8 cellular contexts compared by ENCODE assay signal in genomic region chr11:116787786-116788486, GRCh38. TPM values are rescaled to one million over a fixed set of nuclear protein-coding genes. Genes with fewer than 3 reads are reported as not detected.
A peak's percentile ranks its signal among the peaks of the same experiment; 100 is the strongest.
DNase-seq lines count a peak whose midpoint lies in the region; ATAC-seq, FAIRE-seq and TF ChIP-seq lines count a peak whose summit lies in the region.

A gene with protein sequence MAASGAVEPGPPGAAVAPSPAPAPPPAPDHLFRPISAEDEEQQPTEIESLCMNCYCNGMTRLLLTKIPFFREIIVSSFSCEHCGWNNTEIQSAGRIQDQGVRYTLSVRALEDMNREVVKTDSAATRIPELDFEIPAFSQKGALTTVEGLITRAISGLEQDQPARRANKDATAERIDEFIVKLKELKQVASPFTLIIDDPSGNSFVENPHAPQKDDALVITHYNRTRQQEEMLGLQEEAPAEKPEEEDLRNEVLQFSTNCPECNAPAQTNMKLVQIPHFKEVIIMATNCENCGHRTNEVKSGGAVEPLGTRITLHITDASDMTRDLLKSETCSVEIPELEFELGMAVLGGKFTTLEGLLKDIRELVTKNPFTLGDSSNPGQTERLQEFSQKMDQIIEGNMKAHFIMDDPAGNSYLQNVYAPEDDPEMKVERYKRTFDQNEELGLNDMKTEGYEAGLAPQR (minus strand): TSS chr11:116788023. CDS start chr11:116787990, 33 bp downstream.

- DNase-seq in A549 (ENCODE audit: low read depth in 1 of 2, low spot score in 1 of 2) (peak; percentile 58 to 82), NCI-H2227 treated with DMSO at 0.1 percent for 48 hours (lab: John Stamatoyannopoulos, UW) (peak; percentile 72), islet precursor cell (peak; percentile 83)
- peak; percentile 86 for DNase-seq in central memory CD4-positive, alpha-beta T cell
- DNase-seq in stimulated activated CD4-positive, alpha-beta T cell treated with anti-CD3 and anti-CD28 coated beads, Interleukin-12 subunit alpha, Interleukin-12 subunit beta, amount 100 ng/mL, for 4 hours = peak; percentile 82

- TF ChIP-seq CTCF in A549 (IDR thresholded peaks at IDR 0.05) = no peak

- no peak for TF ChIP-seq RAD21 in A549 (conservative IDR thresholded peaks at IDR 0.05 in 1 of 2, IDR thresholded peaks at IDR 0.05 in 1 of 2)

- H3K27ac ChIP-seq in A549 = peak within 1 kb of the TSS; percentile 94 to 97

- peak; percentile 76 for TF ChIP-seq POLR2A in A549 (IDR thresholded peaks at IDR 0.05; ENCODE audit: low read length)

- POLR2A ChIA-PET in A549 (lab: Yijun Ruan, JAX) = interaction anchor here (0.6 to 1.3 kb wide), 6 partner anchors 13 to 356 kb away, joined by 3 to 6 read pairs (median 4); partner anchors contain the start of genes APOA4, BUD13, PAFAH1B2 and SIK3

- no peaks in the 10 kb centered on the region for H3K9me3 ChIP-seq in A549

- H3K4me3 ChIP-seq in A549 = peak within 1 kb of the TSS; percentile 94

- CTCF ChIA-PET in A549 (lab: Yijun Ruan, JAX) = interaction anchor here (0.5 to 8.8 kb wide), 6 partner anchors 10 to 350 kb away, joined by 3 to 114 read pairs (median 6); partner anchors contain the start of gene APOA1

- TF ChIP-seq EP300 in A549 (IDR thresholded peaks at IDR 0.05) = no peak

- FAIRE-seq in A549 (lab: Jason Lieb, UNC) = no peak

- peak within 1 kb of the TSS; percentile 77 for H3K4me2 ChIP-seq in A549

- 3% methylated on average over 13 of the region's 56 CpGs for WGBS in A549 (ENCODE audit: missing lambda C conversion rate)

- peaks cover 10% of the 10 kb centered on the region; the same call in 1 of the 3 replicates for H3K4me1 ChIP-seq in A549

- ATAC-seq in A549 (peak; percentile 85 to 89), GM18520 (IDR thresholded peaks at IDR 0.05; ENCODE audit: unreplicated experiment) (peak; percentile 64), HG03064 (IDR thresholded peaks at IDR 0.05; ENCODE audit: low read depth, unreplicated experiment) (peak; percentile 86)
- peak; percentile 86 to 87 for ATAC-seq in activated CD4-positive, CD25-positive, alpha-beta regulatory T cell treated with anti-CD3 and anti-CD28 coated beads, Interleukin-2, amount 50 U/mL, for 24 hours

TF ChIP-seq in A549, 52 proteins besides CTCF, POLR2A, EP300 and RAD21 (continues in another document):
- TF ChIP-seq KDM5A (IDR thresholded peaks at IDR 0.05) (0 out of 2 replicates have a peak, but pooled peaks have one; percentile 33), RNF2 (IDR thresholded peaks at IDR 0.05; ENCODE audit: borderline replicate concordance, low read depth) (no peak), RARB (CRISPR knock-in tag; IDR thresholded peaks at IDR 0.05) (no peak), GATA3 (IDR thresholded peaks at IDR 0.05; ENCODE audit: borderline replicate concordance) (no peak), POLR2AphosphoS2 (conservative IDR thresholded peaks at IDR 0.05; ENCODE audit: low read length) (no peak), E2F6 (IDR thresholded peaks at IDR 0.05; ENCODE audit: borderline replicate concordance, low read depth) (no peak; the same call in 1 of the 2 replicates), MYC (IDR thresholded peaks at IDR 0.05; ENCODE audit: borderline replicate concordance, low read length) (0 out of 2 replicates have a peak, but pooled peaks have one; percentile 62), ESRRA (IDR thresholded peaks at IDR 0.05; ENCODE audit: borderline replicate concordance, low read length) (no peak), BCL3 (IDR thresholded peaks at IDR 0.05) (peak; percentile 70; the same call in 2 of the 3 replicates), HES2 (IDR thresholded peaks at IDR 0.05) (no peak), ZNF302 (CRISPR knock-in tag; IDR thresholded peaks at IDR 0.05) (no peak), MAX (IDR thresholded peaks at IDR 0.05) (peak; percentile 56), FOSL2 (IDR thresholded peaks at IDR 0.05) (no peak), FOSL2 (CRISPR knock-in tag; IDR thresholded peaks at IDR 0.05) (no peak), JUN (IDR thresholded peaks at IDR 0.05) (peak; percentile 41 to 87; a peak in 3 of 5 replicates), KDM1A (IDR thresholded peaks at IDR 0.05; ENCODE audit: low read depth) (no peak), HEYL (CRISPR knock-in tag; IDR thresholded peaks at IDR 0.05) (no peak), PHF8 (IDR thresholded peaks at IDR 0.05; ENCODE audit: borderline replicate concordance, low read depth) (peak; percentile 91; the same call in 1 of the 2 replicates), SMC3 (IDR thresholded peaks at IDR 0.05) (no peak), REST (IDR thresholded peaks at IDR 0.05) (no peak), FOXS1 (CRISPR knock-in tag; IDR thresholded peaks at IDR 0.05) (no peak), MAFK (IDR thresholded peaks at IDR 0.05; ENCODE audit: partially characterized antibody) (no peak), FOSB (CRISPR knock-in tag; IDR thresholded peaks at IDR 0.05) (no peak), CHD2 (IDR thresholded peaks at IDR 0.05; ENCODE audit: low read length, partially characterized antibody) (no peak), CEBPB (IDR thresholded peaks at IDR 0.05) (no peak), ZC3H11A (IDR thresholded peaks at IDR 0.05) (no peak)
- TF ChIP-seq, protein P1, sequence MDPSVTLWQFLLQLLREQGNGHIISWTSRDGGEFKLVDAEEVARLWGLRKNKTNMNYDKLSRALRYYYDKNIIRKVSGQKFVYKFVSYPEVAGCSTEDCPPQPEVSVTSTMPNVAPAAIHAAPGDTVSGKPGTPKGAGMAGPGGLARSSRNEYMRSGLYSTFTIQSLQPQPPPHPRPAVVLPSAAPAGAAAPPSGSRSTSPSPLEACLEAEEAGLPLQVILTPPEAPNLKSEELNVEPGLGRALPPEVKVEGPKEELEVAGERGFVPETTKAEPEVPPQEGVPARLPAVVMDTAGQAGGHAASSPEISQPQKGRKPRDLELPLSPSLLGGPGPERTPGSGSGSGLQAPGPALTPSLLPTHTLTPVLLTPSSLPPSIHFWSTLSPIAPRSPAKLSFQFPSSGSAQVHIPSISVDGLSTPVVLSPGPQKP (IDR thresholded peaks at IDR 0.05; ENCODE audit: low read depth, low read length) = 0 out of 2 replicates have a peak, but pooled peaks have one; percentile 29

RNA-seq across cellular contexts. Expression of the gene that starts here (rescaled TPM):
- polyA plus RNA-seq in A549 (2011; rRNA removed) = 65.6 and 77.5 TPM in 2 replicates
- polyA plus RNA-seq in A549 (2012; cell fraction: cytosol; rRNA removed) = 28.6 and 32.9 TPM in 2 replicates
- polyA plus RNA-seq in A549 (2012; cell fraction: nucleus; rRNA removed) = 18.8 and 25.2 TPM in 2 replicates
- 42.2 to 49.0 TPM (median 44.1 TPM) in 3 replicates for polyA plus RNA-seq in A549 (2017; fragmentation: RNase III; extraction: RNeasy Plus Mini Kit Qiagen cat#74134 plus additional on column Dnase treatment)
- polyA minus RNA-seq in A549 (2011; rRNA and poly(A)+ RNA removed) = 48.3 and 58.4 TPM in 2 replicates

Comparison
In these comparisons a context has a peak if more than half of its experiments do, and no peak if none do; other contexts are left out.
1. Peak in every context shown above with its lines: DNase-seq, ATAC-seq, H3K4me3 ChIP-seq and H3K27ac ChIP-seq.